1 cellular context compared by ENCODE assay signal in the genomic region with DNA sequence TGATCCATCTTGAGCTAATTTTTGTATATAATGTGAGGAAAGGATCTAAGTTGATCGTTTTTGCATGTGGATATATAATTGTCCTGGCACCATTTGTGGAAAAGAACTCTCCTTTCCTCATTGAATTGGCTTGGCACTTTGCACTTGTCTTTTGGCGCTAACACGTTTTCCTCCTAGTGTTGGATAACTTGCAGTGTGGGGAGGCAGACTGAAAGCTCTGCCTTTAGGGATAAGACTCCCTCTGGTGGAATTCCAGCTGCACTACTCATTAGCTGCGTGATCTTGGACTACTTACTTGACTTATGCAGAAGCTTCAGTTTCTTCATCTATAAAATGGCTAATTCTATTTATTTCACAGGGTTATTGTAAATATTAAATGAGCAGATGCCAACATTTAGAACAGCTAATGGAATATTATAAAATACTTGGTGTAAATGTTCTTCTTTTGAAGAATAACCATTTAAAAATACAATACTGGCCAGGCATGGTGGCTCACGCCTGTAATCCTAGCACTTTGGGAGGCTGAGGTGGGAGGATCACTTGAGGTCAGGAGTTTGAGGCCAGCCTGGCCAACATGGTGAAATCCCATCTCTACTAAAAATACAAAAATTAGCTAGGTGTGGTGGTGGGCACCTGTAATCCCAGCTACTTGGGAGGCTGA.
A peak's percentile ranks its signal among the peaks of the same experiment; 100 is the strongest.
TF ChIP-seq lines count a peak whose summit lies in the region.

No MANE protein-coding gene starts in this region.

TF ChIP-seq in H1, 55 proteins besides CTCF, POLR2A, EP300 and RAD21:
- peak; percentile 64 for TF ChIP-seq TEAD4 (IDR thresholded peaks at IDR 0.05; ENCODE audit: low read depth, low read length)
